ENCODE assay signal across 2 cellular contexts in genomic region chr12:106101798-106102197, GRCh38.
TF ChIP-seq lines count a peak whose summit lies in the region.

No MANE protein-coding gene starts in this region.

TF ChIP-seq in WTC11, 78 proteins besides CTCF, POLR2A, EP300 and RAD21 (continues in another document):
- no peak for TF ChIP-seq TEAD4 (CRISPR knock-in tag; IDR thresholded peaks at IDR 0.05)
- no peak for TF ChIP-seq NFATC4 (CRISPR knock-in tag; IDR thresholded peaks at IDR 0.05)
- TF ChIP-seq MXD4 (CRISPR knock-in tag; IDR thresholded peaks at IDR 0.05; ENCODE audit: borderline replicate concordance): no peak
- TF ChIP-seq ZNF281 (CRISPR knock-in tag; IDR thresholded peaks at IDR 0.05): no peak
- no peak for TF ChIP-seq E2F4 (CRISPR knock-in tag; IDR thresholded peaks at IDR 0.05; ENCODE audit: borderline replicate concordance, low read depth)
- no peak for TF ChIP-seq ZNF425 (CRISPR knock-in tag; conservative IDR thresholded peaks at IDR 0.05)
- no peak for TF ChIP-seq ARID4B (CRISPR knock-in tag; IDR thresholded peaks at IDR 0.05; ENCODE audit: borderline replicate concordance)
- no peak for TF ChIP-seq OVOL2 (CRISPR knock-in tag; IDR thresholded peaks at IDR 0.05; ENCODE audit: borderline replicate concordance)
- TF ChIP-seq ZMAT4 (CRISPR knock-in tag; IDR thresholded peaks at IDR 0.05): no peak
- no peak for TF ChIP-seq PREB (CRISPR knock-in tag; IDR thresholded peaks at IDR 0.05; ENCODE audit: borderline replicate concordance)

TF ChIP-seq in H1, 55 proteins besides CTCF, POLR2A, EP300 and RAD21:
- TF ChIP-seq HDAC2 (IDR thresholded peaks at IDR 0.05; ENCODE audit: borderline replicate concordance in 1 of 2, low read depth in 2 of 2, low read length in 2 of 2) (no peak), PHF8 (conservative IDR thresholded peaks at IDR 0.05; ENCODE audit: low read depth, low read length) (no peak), CREB1 (IDR thresholded peaks at IDR 0.05) (no peak), POU5F1 (IDR thresholded peaks at IDR 0.05; ENCODE audit: low read depth, low read length) (no peak), GABPA (IDR thresholded peaks at IDR 0.05; ENCODE audit: borderline replicate concordance, insufficient read depth, low read length) (no peak), SP2 (IDR thresholded peaks at IDR 0.05; ENCODE audit: low read length) (no peak), RNF2 (IDR thresholded peaks at IDR 0.05; ENCODE audit: borderline replicate concordance, low read depth, low read length, missing control alignments, poor library complexity, severe bottlenecking) (no peak), JUN (IDR thresholded peaks at IDR 0.05; ENCODE audit: low read depth, low read length) (no peak), TAF1 (IDR thresholded peaks at IDR 0.05; ENCODE audit: low read depth, low read length) (no peak), TBP (IDR thresholded peaks at IDR 0.05; ENCODE audit: low read depth, low read length) (no peak), NRF1 (IDR thresholded peaks at IDR 0.05; ENCODE audit: low read depth, low read length) (no peak), CBX8 (IDR thresholded peaks at IDR 0.05; ENCODE audit: borderline replicate concordance, low read depth, low read length) (no peak), RBBP5 (IDR thresholded peaks at IDR 0.05; ENCODE audit: borderline replicate concordance, low read depth, low read length) (no peak), RFX5 (IDR thresholded peaks at IDR 0.05; ENCODE audit: borderline replicate concordance, low read depth, low read length) (no peak), MAFK (IDR thresholded peaks at IDR 0.05; ENCODE audit: low read depth, low read length) (no peak), SIX5 (IDR thresholded peaks at IDR 0.05; ENCODE audit: low read depth, low read length) (no peak)
